ENCODE assay signal across 1 cellular context in genomic region chr19:49581007-49581508, GRCh38.
TF ChIP-seq lines count a peak whose summit lies in the region.

Gene PRRG2 (plus strand): TSS chr19:49581316. CDS start chr19:49583220, 1,904 bp downstream.

TF ChIP-seq in K562, 482 proteins besides CTCF, POLR2A, EP300 and RAD21 (continued from another document):
- TF ChIP-seq RERE (CRISPR knock-in tag; IDR thresholded peaks at IDR 0.05; ENCODE audit: borderline replicate concordance) (no peak), KAT2B (IDR thresholded peaks at IDR 0.05; ENCODE audit: low read depth, low read length) (no peak), ZBTB11 (CRISPR knock-in tag; IDR thresholded peaks at IDR 0.05) (peak in 1 of 3 experiments; percentile 90; a peak in 1 of 6 replicates), MCM2 (IDR thresholded peaks at IDR 0.05; ENCODE audit: low read depth) (no peak), CEBPB (tag; IDR thresholded peaks at IDR 0.05) (no peak), ZFPM2 (CRISPR knock-in tag; IDR thresholded peaks at IDR 0.05) (no peak), THAP12 (CRISPR knock-in tag; IDR thresholded peaks at IDR 0.05) (no peak)
